In genomic region chr22:30890689-30891442, GRCh38 we compare ENCODE assay signal across 8 cellular contexts.
DNase-seq lines count a peak whose midpoint lies in the region; ATAC-seq and TF ChIP-seq lines count a peak whose summit lies in the region.

No MANE protein-coding gene starts in this region.

- H3K36me3 ChIP-seq in CD4-positive, alpha-beta memory T cell (ENCODE audit: insufficient read depth, low read length): no peaks in the 10 kb centered on the region

- peaks cover 6 to 9% of the 10 kb centered on the region in 2 donors for H3K36me3 Mint-ChIP-seq in CD4-positive, alpha-beta memory T cell

- H3K27me3 ChIP-seq in CD4-positive, alpha-beta memory T cell (ENCODE audit: insufficient read depth, low read length): no peaks in the 10 kb centered on the region

- H3K4me3 ChIP-seq in CD4-positive, alpha-beta memory T cell (ENCODE audit: low read length in 2 of 2): no peak overlapping the region
- no peak overlapping the region for H3K4me3 ChIP-seq in fibroblast of the aortic adventitia (ENCODE audit: low read depth, low read length)

- H3K9me3 ChIP-seq in CD4-positive, alpha-beta memory T cell (ENCODE audit: control insufficient read depth in 1 of 2, low read length in 2 of 2): no peaks in the 10 kb centered on the region

- H3K4me1 Mint-ChIP-seq in CD4-positive, alpha-beta memory T cell: peaks cover 15 to 39% (median 28%) of the 10 kb centered on the region in 4 donors

- DNase-seq in CD4-positive, alpha-beta memory T cell: peak in 3 of 5 donors; percentile 17 to 23 (median 21)
- peak; percentile 85 for DNase-seq in HuH-7 (ENCODE audit: low spot score)
- peak; percentile 70 for DNase-seq in activated CD8-positive, alpha-beta memory T cell treated with anti-CD3 and anti-CD28 coated beads for 24 hours
- peak; percentile 30 for DNase-seq in fibroblast of the aortic adventitia (ENCODE audit: low read depth)
- DNase-seq in posterior vena cava (ENCODE audit: low spot score): peak; percentile 82
- DNase-seq in RKO (ENCODE audit: low spot score): no peak

- POLR2A ChIA-PET in CD4-positive, alpha-beta memory T cell (lab: Charles Lee; ENCODE audit: partially characterized antibody): no interaction called here

- TF ChIP-seq CTCF in fibroblast of the aortic adventitia (IDR thresholded peaks at IDR 0.05; ENCODE audit: insufficient read depth, low read length): peak; percentile 89

- intact Hi-C loops in CD4-positive, alpha-beta memory T cell (cut with micrococcal nuclease): loop anchor here (1.0 kb wide), 1 partner anchor 257 kb away; no protein-coding TSS in a partner anchor
- intact Hi-C loops in posterior vena cava (cut with DNase I): no loop called here

- H3K4me3 Mint-ChIP-seq in CD4-positive, alpha-beta memory T cell: no peak overlapping the region

- ATAC-seq in GM21723 (IDR thresholded peaks at IDR 0.05; ENCODE audit: unreplicated experiment): no peak
- no peak for ATAC-seq in GM19035 (IDR thresholded peaks at IDR 0.05; ENCODE audit: unreplicated experiment)

- no peaks in the 10 kb centered on the region for H3K9me3 Mint-ChIP-seq in CD4-positive, alpha-beta memory T cell

- H3K27me3 Mint-ChIP-seq in CD4-positive, alpha-beta memory T cell: no peaks in the 10 kb centered on the region

- no peak overlapping the region for H3K27ac ChIP-seq in CD4-positive, alpha-beta memory T cell (ENCODE audit: low read depth, low read length)

- CTCF ChIA-PET in CD4-positive, alpha-beta memory T cell (lab: Charles Lee; ENCODE audit: partially characterized antibody): interaction anchor here (0.6 to 3.4 kb wide), 6 partner anchors 13 to 283 kb away, joined by 3 to 25 read pairs (median 4); partner anchors contain the start of genes SLC35E4 and TCN2

- peaks cover 24% of the 10 kb centered on the region for H3K4me1 ChIP-seq in CD4-positive, alpha-beta memory T cell (ENCODE audit: insufficient read depth, low read length)

- H3K27ac Mint-ChIP-seq in CD4-positive, alpha-beta memory T cell: no peak overlapping the region
